ENCODE assay signal across 8 cellular contexts in genomic region chr7:80699030-80699638, GRCh38.
DNase-seq lines count a peak whose midpoint lies in the region; ATAC-seq, FAIRE-seq and TF ChIP-seq lines count a peak whose summit lies in the region.

No MANE protein-coding gene starts in this region.

- intact Hi-C loops in CD14-positive monocyte (cut with micrococcal nuclease): loop anchor here (5.0 to 10.0 kb wide), 2 partner anchors 768 to 776 kb away; no protein-coding TSS in a partner anchor

- peak; percentile 82 for TF ChIP-seq CTCF in CD14-positive monocyte (IDR thresholded peaks at IDR 0.05)

- peaks cover 1 to 4% (median 3%) of the 10 kb centered on the region in 3 donors for H3K27me3 Mint-ChIP-seq in CD14-positive monocyte (ENCODE audit: low read depth in 3 of 3)

- no peaks in the 10 kb centered on the region for H3K36me3 Mint-ChIP-seq in CD14-positive monocyte

- DNase-seq in CD14-positive monocyte (ENCODE audit: low spot score) (no peak), GM19239 (ENCODE audit: insufficient read length, low spot score) (no peak), NCI-H82 (lab: John Stamatoyannopoulos, UW) (peak; percentile 80), cerebellum (ENCODE audit: low spot score) (peak; percentile 20), medulla oblongata (ENCODE audit: extremely low spot score) (peak; percentile 81), HK-2 (ENCODE audit: unreplicated experiment) (no peak)
- DNase-seq in effector CD8-positive, alpha-beta T cell (lab: John Stamatoyannopoulos, UW): no peak

- peak overlapping the region in 6 of 7 donors; percentile 51 to 88 (median 82) for H3K27ac Mint-ChIP-seq in CD14-positive monocyte

- peak; percentile 72 for ATAC-seq in HG03457 (IDR thresholded peaks at IDR 0.05; ENCODE audit: unreplicated experiment)

- peaks cover 16% of the 10 kb centered on the region for H3K4me1 Mint-ChIP-seq in CD14-positive monocyte

- FAIRE-seq in GM19239 (lab: Jason Lieb, UNC): peak; percentile 33

- H3K9me3 Mint-ChIP-seq in CD14-positive monocyte: peaks cover 0 to 7% (median 0%) of the 10 kb centered on the region in 7 donors

- H3K4me3 Mint-ChIP-seq in CD14-positive monocyte: no peak overlapping the region

Comparison
In these comparisons a context has a peak if more than half of its experiments do, and no peak if none do; other contexts are left out.
1. DNase-seq: peak in NCI-H82 (single experiment), cerebellum (single experiment) and medulla oblongata (single experiment); none in CD14-positive monocyte (single experiment), GM19239 (single experiment), HK-2 (single experiment) and effector CD8-positive, alpha-beta T cell (single experiment).